Comparison of ENCODE assay signal across 30 cellular contexts in the genomic region with DNA sequence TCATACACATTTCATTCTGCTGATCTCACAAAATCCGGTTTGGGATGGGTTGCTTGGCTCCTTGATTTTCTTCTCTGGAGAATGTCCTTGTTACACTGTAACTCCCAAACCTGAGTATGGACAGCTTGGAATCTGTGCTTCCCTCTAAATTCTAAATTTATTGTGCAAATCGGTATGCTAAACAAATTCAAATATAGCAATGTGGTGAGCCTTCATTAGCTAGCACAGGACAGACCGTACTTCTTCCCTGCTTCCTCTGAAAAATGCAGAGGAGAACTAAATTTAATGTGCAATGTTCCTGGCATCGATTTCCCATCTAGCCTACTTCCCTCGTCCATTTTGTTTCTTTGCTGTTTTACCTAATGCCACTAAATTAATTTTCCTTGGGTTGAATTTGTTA.
"Had no signal": no experiment of that assay in that cellular context is flagged by ENCODE, and none has a peak within 500 bp of the region (broad histone marks: within the 10 kb centered on the region; RNA-seq: fewer than 3 reads in every experiment).

No MANE protein-coding gene starts in this region.

- H3K4me2 ChIP-seq: KMS-11 had no signal

- H3K4me3 Mint-ChIP-seq: activated CD4-positive, alpha-beta memory T cell treated with anti-CD3 and anti-CD28 coated beads, Interleukin-2, amount 10 ng/mL, durations not matched to agents 7 days and 5 days; activated CD8-positive, alpha-beta memory T cell treated with anti-CD3 and anti-CD28 coated beads, Interleukin-2, amount 10 ng/mL, durations not matched to agents 7 days and 5 days; activated naive CD8-positive, alpha-beta T cell treated with anti-CD3 and anti-CD28 coated beads for 36 hours; central memory CD8-positive, alpha-beta T cell had no signal

- H3K27ac Mint-ChIP-seq: activated CD4-positive, alpha-beta memory T cell treated with anti-CD3 and anti-CD28 coated beads, Interleukin-2, amount 10 ng/mL, durations not matched to agents 7 days and 5 days; activated CD8-positive, alpha-beta memory T cell treated with anti-CD3 and anti-CD28 coated beads, Interleukin-2, amount 10 ng/mL, durations not matched to agents 7 days and 5 days; activated naive CD8-positive, alpha-beta T cell treated with anti-CD3 and anti-CD28 coated beads for 36 hours had no signal

- H3K27me3 Mint-ChIP-seq: activated CD4-positive, alpha-beta memory T cell treated with anti-CD3 and anti-CD28 coated beads, Interleukin-2, amount 10 ng/mL, durations not matched to agents 7 days and 5 days; activated CD8-positive, alpha-beta memory T cell treated with anti-CD3 and anti-CD28 coated beads, Interleukin-2, amount 10 ng/mL, durations not matched to agents 7 days and 5 days; activated naive CD8-positive, alpha-beta T cell treated with anti-CD3 and anti-CD28 coated beads for 36 hours; central memory CD8-positive, alpha-beta T cell had no signal

- H3K27ac ChIP-seq: ascending aorta, cardiac muscle cell, KMS-11, VCaP had no signal

- ATAC-seq: activated CD8-positive, alpha-beta memory T cell treated with anti-CD3 and anti-CD28 coated beads, Interleukin-2, amount 10 ng/mL, durations not matched to agents 7 days and 5 days had no signal

- H3K36me3 ChIP-seq: ascending aorta, cardiac muscle cell had no signal

- H3K4me1 Mint-ChIP-seq: activated CD4-positive, alpha-beta memory T cell treated with anti-CD3 and anti-CD28 coated beads, Interleukin-2, amount 10 ng/mL, durations not matched to agents 7 days and 5 days; activated CD8-positive, alpha-beta memory T cell treated with anti-CD3 and anti-CD28 coated beads, Interleukin-2, amount 10 ng/mL, durations not matched to agents 7 days and 5 days; activated naive CD8-positive, alpha-beta T cell treated with anti-CD3 and anti-CD28 coated beads for 36 hours; central memory CD8-positive, alpha-beta T cell had no signal

- H3K27me3 ChIP-seq: ascending aorta, cardiac muscle cell had no signal

- H3K4me3 ChIP-seq: ascending aorta, cardiac muscle cell had no signal

- H3K36me3 Mint-ChIP-seq: activated CD8-positive, alpha-beta memory T cell treated with anti-CD3 and anti-CD28 coated beads, Interleukin-2, amount 10 ng/mL, durations not matched to agents 7 days and 5 days; activated naive CD8-positive, alpha-beta T cell treated with anti-CD3 and anti-CD28 coated beads for 36 hours had no signal

- H3K4me1 ChIP-seq: ascending aorta had no signal

- H3K9ac ChIP-seq: KMS-11 had no signal

- DNase-seq: activated CD4-positive, alpha-beta memory T cell treated with anti-CD3 and anti-CD28 coated beads, Interleukin-2, amount 10 ng/mL, durations not matched to agents 7 days and 5 days; activated CD4-positive, alpha-beta T cell treated with anti-CD3 and anti-CD28 coated beads for 1 hour; activated CD4-positive, alpha-beta T cell treated with anti-CD3 and anti-CD28 coated beads for 48 hours; activated CD4-positive, CD25-positive, alpha-beta regulatory T cell; activated CD8-positive, alpha-beta memory T cell treated with anti-CD3 and anti-CD28 coated beads for 24 hours; activated CD8-positive, alpha-beta memory T cell treated with anti-CD3 and anti-CD28 coated beads, Interleukin-2, amount 10 ng/mL, durations not matched to agents 7 days and 5 days; activated CD8-positive, alpha-beta memory T cell treated with anti-CD3 and anti-CD28 coated beads, Interleukin-2, amount 50 U/mL, for 48 hours; activated effector memory CD4-positive, alpha-beta T cell treated with Interleukin-2 at 50 U/mL for 16 hours; activated naive CD4-positive, alpha-beta T cell treated with anti-CD3 and anti-CD28 coated beads, Interleukin-2, amount 50 U/mL, for 16 hours; activated naive CD8-positive, alpha-beta T cell treated with anti-CD3 and anti-CD28 coated beads for 36 hours; activated T-cell treated with anti-CD3 and anti-CD28 coated beads, Interleukin-2, amount 50 U/mL, for 48 hours; amniotic stem cell; MM.1S; NCI-H1105; NCI-H1417 treated with DMSO at 0.1 percent for 48 hours; NCI-H1930; NCI-H2081 treated with DMSO at 0.1 percent for 48 hours; NCI-H345; NCI-H510A; NCI-H748 treated with DMSO at 0.1 percent for 48 hours; Right ventricle myocardium superior; SW 1271; T-helper 1 cell; T-helper 2 cell; T-helper 9 cell had no signal

- H3K9me3 ChIP-seq: ascending aorta had no signal
